In genomic region chr11:22920939-22921565, GRCh38 we compare ENCODE assay signal across 8 cellular contexts.
A peak's percentile ranks its signal among the peaks of the same experiment; 100 is the strongest.
DNase-seq lines count a peak whose midpoint lies in the region; ATAC-seq and TF ChIP-seq lines count a peak whose summit lies in the region.

No MANE protein-coding gene starts in this region.

- H4K20me1 ChIP-seq in OCI-LY3 (ENCODE audit: insufficient read depth, low read length) = no peaks in the 10 kb centered on the region

- intact Hi-C loops in posterior vena cava (cut with DNase I) = no loop called here

- peak overlapping the region; percentile 27; the same call in 1 of the 2 replicates for H3K4me2 ChIP-seq in OCI-LY3 (ENCODE audit: low read length)

- peak; percentile 1 for DNase-seq in stimulated activated CD4-positive, alpha-beta T cell treated with anti-CD3 and anti-CD28 coated beads, Interleukin-1b, Interleukin-23, amount 100 ng/mL, for 48 hours
- no peak for DNase-seq in stimulated activated CD4-positive, alpha-beta T cell treated with anti-CD3 and anti-CD28 coated beads, Interleukin-4, amount 100 ng/mL, for 4 hours
- DNase-seq in HL-60 (ENCODE audit: low read depth in 1 of 2, low spot score in 1 of 2) (peak in 1 of 2 experiments; percentile 11), ecto neural progenitor cell (ENCODE audit: low spot score) (peak; percentile 46), midbrain (lab: John Stamatoyannopoulos, UW) (peak; percentile 40), posterior vena cava (ENCODE audit: low spot score) (no peak)

- H3K79me2 ChIP-seq in OCI-LY3 (ENCODE audit: low read length) = no peaks in the 10 kb centered on the region

- no peaks in the 10 kb centered on the region for H3K36me3 ChIP-seq in OCI-LY3 (replicated peaks; ENCODE audit: low read depth, low read length)

- no peaks in the 10 kb centered on the region for H3K9me3 ChIP-seq in OCI-LY3 (ENCODE audit: insufficient read depth, low read length)

- H3K27ac ChIP-seq in HL-60 (replicated peaks) (no peak overlapping the region), OCI-LY3 (ENCODE audit: low read length) (no peak overlapping the region)

- no peaks in the 10 kb centered on the region for H3K27me3 ChIP-seq in HL-60 (ENCODE audit: insufficient read depth, poor library complexity, severe bottlenecking)
- H3K27me3 ChIP-seq in OCI-LY3 (ENCODE audit: low read depth, low read length) = no peaks in the 10 kb centered on the region

- H2AFZ ChIP-seq in OCI-LY3 (ENCODE audit: low read depth, low read length) = 0 out of 2 replicates have a peak overlapping the region, but pooled peaks have one; percentile 37

- no peak overlapping the region for H3K4me3 ChIP-seq in HL-60 (replicated peaks; ENCODE audit: insufficient read depth, low read length)
- H3K4me3 ChIP-seq in OCI-LY3 (ENCODE audit: low read length) = no peak overlapping the region

- H3K9ac ChIP-seq in OCI-LY3 (ENCODE audit: low read length) = no peak overlapping the region

- TF ChIP-seq CTCF in HL-60 (IDR thresholded peaks at IDR 0.05; ENCODE audit: insufficient read depth, low read length) = peak; percentile 49
- TF ChIP-seq CTCF in OCI-LY3 (IDR thresholded peaks at IDR 0.05; ENCODE audit: low read depth, low read length) = peak; percentile 86

- ATAC-seq in GM21619 (IDR thresholded peaks at IDR 0.05; ENCODE audit: unreplicated experiment) = peak; percentile 98

- peaks cover 8% of the 10 kb centered on the region; the same call in 1 of the 2 replicates for H3K4me1 ChIP-seq in OCI-LY3 (ENCODE audit: low read length)

Comparison
In these comparisons a context has a peak if more than half of its experiments do, and no peak if none do; other contexts are left out.
1. DNase-seq: peak in stimulated activated CD4-positive, alpha-beta T cell treated with anti-CD3 and anti-CD28 coated beads, Interleukin-1b, Interleukin-23, amount 100 ng/mL, for 48 hours (single experiment), ecto neural progenitor cell (single experiment) and midbrain (single experiment); none in stimulated activated CD4-positive, alpha-beta T cell treated with anti-CD3 and anti-CD28 coated beads, Interleukin-4, amount 100 ng/mL, for 4 hours (0 of 2) and posterior vena cava (single experiment).